Comparison of ENCODE assay signal across 23 cellular contexts in the genomic region with DNA sequence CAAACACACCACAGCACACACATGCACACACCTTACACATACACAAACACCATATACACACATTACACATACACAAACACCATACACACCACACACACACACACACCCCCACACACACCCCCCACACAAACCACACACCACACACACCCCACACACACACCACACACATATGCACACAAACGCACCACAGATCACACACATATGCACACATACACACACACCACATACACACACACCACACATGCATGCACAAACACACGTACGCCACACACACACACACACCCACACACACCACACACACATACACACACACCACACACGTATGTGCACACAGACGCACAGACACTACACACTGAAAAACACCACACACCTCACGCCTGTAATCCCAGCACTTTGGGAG.
"Had no signal": no experiment of that assay in that cellular context is flagged by ENCODE, and none has a peak within 500 bp of the region (broad histone marks: within the 10 kb centered on the region; RNA-seq: fewer than 3 reads in every experiment).

No MANE protein-coding gene starts in this region.

- DNase-seq: colonic mucosa; effector CD8-positive, alpha-beta T cell; endodermal cell; hypothalamus; left ventricle myocardium superior; lower lobe of right lung; natural killer cell; sigmoid colon; stimulated activated CD4-positive, alpha-beta T cell treated with anti-CD3 and anti-CD28 coated beads, Interleukin-2, amount 100 ng/mL, for 24 hours; stimulated activated CD4-positive, alpha-beta T cell treated with anti-CD3 and anti-CD28 coated beads, Interleukin-4, amount 100 ng/mL, for 24 hours; stimulated activated naive CD4-positive, alpha-beta T cell treated with Interleukin-2 at 50 U/mL for 16 hours; stomach; tibial artery; upper lobe of left lung had no signal

- H3K9me3 ChIP-seq: colonic mucosa, lower lobe of right lung, neutrophil, prostate gland, right atrium auricular region, sigmoid colon, stomach, tibial artery, upper lobe of left lung had no signal

- H3K27me3 ChIP-seq: colonic mucosa, right atrium auricular region, sigmoid colon, stomach, upper lobe of left lung had no signal

- H3K36me3 ChIP-seq: colonic mucosa, lower lobe of right lung, neutrophil, prostate gland, right atrium auricular region, sigmoid colon, stomach, tibial artery, upper lobe of left lung had no signal

- H3K27ac Mint-ChIP-seq: dendritic cell treated with granulocyte-macrophage colony-stimulating factor and Interleukin-4, amounts not matched to agents 40 ng/mL and 50 ng/mL, for 4 days; endodermal cell; natural killer cell; stimulated activated effector memory CD8-positive, alpha-beta T cell treated with anti-CD3 and anti-CD28 coated beads, Interleukin-12 subunit alpha, Interleukin-12 subunit beta, amount 100 ng/mL, for 72 hours had no signal

- H3K36me3 Mint-ChIP-seq: natural killer cell; stimulated activated effector memory CD8-positive, alpha-beta T cell treated with anti-CD3 and anti-CD28 coated beads, Interleukin-12 subunit alpha, Interleukin-12 subunit beta, amount 100 ng/mL, for 72 hours had no signal

- H3K4me1 Mint-ChIP-seq: endodermal cell; stimulated activated effector memory CD8-positive, alpha-beta T cell treated with anti-CD3 and anti-CD28 coated beads, Interleukin-12 subunit alpha, Interleukin-12 subunit beta, amount 100 ng/mL, for 72 hours had no signal

- H3K4me3 ChIP-seq: colonic mucosa, lower lobe of right lung, prostate gland, right atrium auricular region, sigmoid colon, stomach, tibial artery, upper lobe of left lung had no signal

- H3K4me3 Mint-ChIP-seq: dendritic cell treated with granulocyte-macrophage colony-stimulating factor and Interleukin-4, amounts not matched to agents 40 ng/mL and 50 ng/mL, for 4 days; endodermal cell; natural killer cell; stimulated activated effector memory CD8-positive, alpha-beta T cell treated with anti-CD3 and anti-CD28 coated beads, Interleukin-12 subunit alpha, Interleukin-12 subunit beta, amount 100 ng/mL, for 72 hours had no signal

- H3K27ac ChIP-seq: colonic mucosa, epithelial cell of prostate, lower lobe of right lung, neutrophil, prostate gland, right atrium auricular region, sigmoid colon, stomach, tibial artery, upper lobe of left lung had no signal

- H3K9me3 Mint-ChIP-seq: natural killer cell had no signal

- H3K4me1 ChIP-seq: colonic mucosa, lower lobe of right lung, prostate gland, right atrium auricular region, sigmoid colon, tibial artery, upper lobe of left lung had no signal

- FAIRE-seq: frontal cortex, keratinocyte had no signal

- ATAC-seq: esophagus mucosa; left ventricle myocardium superior; stimulated activated effector memory CD8-positive, alpha-beta T cell treated with anti-CD3 and anti-CD28 coated beads, Interleukin-12 subunit alpha, Interleukin-12 subunit beta, amount 100 ng/mL, for 72 hours had no signal
